3 cellular contexts compared by ENCODE assay signal in genomic region chr5:127265473-127265872, GRCh38. TPM values are rescaled to one million over a fixed set of nuclear protein-coding genes. Genes with fewer than 3 reads are reported as not detected.
"Had no signal": no experiment of that assay in that cellular context is flagged by ENCODE, and none has a peak within 500 bp of the region (broad histone marks: within the 10 kb centered on the region; RNA-seq: fewer than 3 reads in every experiment).

No MANE protein-coding gene starts in this region.

RNA-seq across cellular contexts. Expression of gene MEGF10, which starts 25.1 kb away (rescaled TPM):
- total RNA-seq: OCI-LY7, PC-3, PC-9 had no signal
